8 cellular contexts compared by ENCODE assay signal in genomic region chr19:42396248-42396541, GRCh38.
DNase-seq lines count a peak whose midpoint lies in the region; ATAC-seq and TF ChIP-seq lines count a peak whose summit lies in the region.

No MANE protein-coding gene starts in this region.

- peaks cover 1% of the 10 kb centered on the region for H3K36me3 Mint-ChIP-seq in T-helper 2 cell treated with Interferon-gamma antibody and Interleukin-4, amounts not matched to agents 5 μg/mL and 100 μg/mL, for 36 hours (ENCODE audit: low read depth)

- no peaks in the 10 kb centered on the region for H3K79me2 ChIP-seq in OCI-LY1 (ENCODE audit: insufficient read depth, low read length)

- DNase-seq in T-helper 2 cell treated with Interferon-gamma antibody and Interleukin-4, amounts not matched to agents 5 μg/mL and 100 μg/mL, for 36 hours (ENCODE audit: low spot score), result no peak
- no peak for DNase-seq in T-helper 2 cell
- no peak for DNase-seq in coronary artery (ENCODE audit: low spot score)
- no peak for DNase-seq in NCI-H1092 (lab: John Stamatoyannopoulos, UW)
- no peak for DNase-seq in stimulated activated naive CD4-positive, alpha-beta T cell (lab: John Stamatoyannopoulos, UW)

- no peaks in the 10 kb centered on the region for H3K9me3 Mint-ChIP-seq in T-helper 2 cell treated with Interferon-gamma antibody and Interleukin-4, amounts not matched to agents 5 μg/mL and 100 μg/mL, for 36 hours

- H3K27me3 Mint-ChIP-seq in T-helper 2 cell treated with Interferon-gamma antibody and Interleukin-4, amounts not matched to agents 5 μg/mL and 100 μg/mL, for 36 hours (ENCODE audit: low read depth), result peaks cover 6% of the 10 kb centered on the region

- H3K9ac ChIP-seq in OCI-LY1 (ENCODE audit: low read length) (peak overlapping the region; percentile 62), muscle layer of colon (ENCODE audit: low read length) (peak overlapping the region; percentile 75)

- H3K27ac ChIP-seq in OCI-LY1 (ENCODE audit: low read depth, low read length, poor library complexity, severe bottlenecking) (no peak overlapping the region), coronary artery (peak overlapping the region; percentile 63 to 92), muscle layer of colon (ENCODE audit: low read depth, low read length) (peak overlapping the region; percentile 75)

- peak overlapping the region; percentile 98 for H3K4me2 ChIP-seq in OCI-LY1 (ENCODE audit: low read length)

- peaks cover 31% of the 10 kb centered on the region for H3K4me1 Mint-ChIP-seq in T-helper 2 cell treated with Interferon-gamma antibody and Interleukin-4, amounts not matched to agents 5 μg/mL and 100 μg/mL, for 36 hours (ENCODE audit: low read depth)

- H4K20me1 ChIP-seq in OCI-LY1 (ENCODE audit: insufficient read depth, low read length), result no peaks in the 10 kb centered on the region

- H3K4me3 ChIP-seq in OCI-LY1 (ENCODE audit: low read depth, low read length, poor library complexity, severe bottlenecking), result peak overlapping the region; percentile 83
- H3K4me3 ChIP-seq in coronary artery, result peak overlapping the region; percentile 75
- H3K4me3 ChIP-seq in muscle layer of colon (ENCODE audit: low read depth in 1 of 2, low read length in 2 of 2), result peak overlapping the region; percentile 59 to 67

- peak overlapping the region; percentile 90 for H3K27ac Mint-ChIP-seq in T-helper 2 cell treated with Interferon-gamma antibody and Interleukin-4, amounts not matched to agents 5 μg/mL and 100 μg/mL, for 36 hours

- H3K36me3 ChIP-seq in OCI-LY1 (ENCODE audit: insufficient read depth, low read length) (no peaks in the 10 kb centered on the region), muscle layer of colon (ENCODE audit: insufficient read depth, low read length) (no peaks in the 10 kb centered on the region)

- H3K27me3 ChIP-seq in OCI-LY1 (ENCODE audit: insufficient read depth, low read length) (no peaks in the 10 kb centered on the region), muscle layer of colon (ENCODE audit: control insufficient read depth in 1 of 2, insufficient read depth in 2 of 2, low read length in 2 of 2) (peaks cover 0 to 3% of the 10 kb centered on the region in 2 donors)

- H3K4me3 Mint-ChIP-seq in T-helper 2 cell treated with Interferon-gamma antibody and Interleukin-4, amounts not matched to agents 5 μg/mL and 100 μg/mL, for 36 hours, result peak overlapping the region; percentile 86

- TF ChIP-seq CTCF in OCI-LY1 (IDR thresholded peaks at IDR 0.05; ENCODE audit: low read length), result no peak
- TF ChIP-seq CTCF in coronary artery (IDR thresholded peaks at IDR 0.05), result no peak

- H3K4me1 ChIP-seq in OCI-LY1 (ENCODE audit: insufficient read depth, low read length, severe bottlenecking), result peaks cover 16% of the 10 kb centered on the region
- peaks cover 30% of the 10 kb centered on the region for H3K4me1 ChIP-seq in muscle layer of colon (ENCODE audit: insufficient read depth, low read length)

- no peak for ATAC-seq in HG03139 (IDR thresholded peaks at IDR 0.05; ENCODE audit: unreplicated experiment)

- 0 out of 2 replicates have a peak overlapping the region, but pooled peaks have one; percentile 4 for H2AFZ ChIP-seq in OCI-LY1 (ENCODE audit: low read length)

- no peaks in the 10 kb centered on the region for H3K9me2 ChIP-seq in OCI-LY1 (ENCODE audit: low read depth, low read length)

- no peaks in the 10 kb centered on the region; the same call in 1 of the 2 replicates for H3F3A ChIP-seq in OCI-LY1 (ENCODE audit: insufficient read depth, low read length)

- H3K9me3 ChIP-seq in OCI-LY1 (ENCODE audit: low read length), result no peaks in the 10 kb centered on the region
- no peaks in the 10 kb centered on the region for H3K9me3 ChIP-seq in muscle layer of colon (ENCODE audit: low read length)
